ENCODE assay signal across 8 cellular contexts in the genomic region with DNA sequence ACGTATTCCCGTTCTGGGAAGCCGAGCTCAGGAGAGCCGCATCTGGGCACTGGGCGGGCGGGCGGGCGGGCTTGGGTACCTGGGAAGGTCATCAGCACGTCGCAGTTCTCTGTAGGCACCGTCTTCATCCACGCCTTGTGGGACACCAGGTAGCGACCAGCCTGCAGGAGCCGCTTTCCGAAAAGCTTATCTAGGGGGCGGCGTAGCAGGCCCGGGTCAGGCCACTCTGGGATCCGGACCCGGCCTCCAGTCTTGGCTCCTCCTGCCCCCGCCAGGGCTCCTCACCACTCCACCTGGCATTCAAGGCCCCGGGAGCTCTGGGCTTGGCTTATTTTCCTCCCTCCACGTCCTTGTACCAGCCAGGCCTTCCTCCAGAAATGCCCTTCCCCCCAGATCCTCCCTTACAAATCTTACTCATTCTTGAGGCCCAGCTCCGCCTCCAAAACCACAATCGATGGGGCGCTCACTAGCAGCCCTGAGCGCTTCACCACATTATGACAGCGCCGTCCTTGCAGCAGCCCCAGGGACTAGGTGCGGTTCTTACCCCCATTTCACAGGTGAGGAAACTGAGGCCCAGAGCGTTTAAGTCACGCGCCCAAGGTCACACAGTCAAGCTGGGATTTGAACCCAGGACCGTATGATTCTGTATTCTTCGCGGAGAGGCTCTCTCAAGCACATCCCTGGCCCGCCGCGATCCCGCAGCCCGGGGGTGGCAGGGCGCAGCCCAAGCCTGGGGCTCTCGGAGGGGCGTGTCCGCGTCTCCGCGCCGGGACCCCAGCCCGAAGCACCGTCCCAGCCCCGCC. TPM values are rescaled to one million over a fixed set of nuclear protein-coding genes. Genes with fewer than 3 reads are reported as not detected.
DNase-seq lines count a peak whose midpoint lies in the region; FAIRE-seq lines count a peak whose summit lies in the region.

No MANE protein-coding gene starts in this region.

- no peaks in the 10 kb centered on the region for H3K27me3 ChIP-seq in small intestine (ENCODE audit: control insufficient read depth in 2 of 2, insufficient read depth in 2 of 2, low read length in 2 of 2)

- no peak for FAIRE-seq in small intestine (lab: Jason Lieb, UNC)

- no peaks in the 10 kb centered on the region for H3K9me3 ChIP-seq in small intestine (ENCODE audit: control insufficient read depth, low read depth)

- peak overlapping the region in 1 of 2 donors; percentile 56 for H3K27ac ChIP-seq in small intestine (ENCODE audit: low read depth in 1 of 2, low read length in 1 of 2)

- H3K4me1 ChIP-seq in small intestine (ENCODE audit: control insufficient read depth in 2 of 2, insufficient read depth in 1 of 2, low read depth in 1 of 2, low read length in 1 of 2), result peaks cover 9 to 10% of the 10 kb centered on the region in 2 donors

- H3K36me3 ChIP-seq in small intestine (ENCODE audit: control insufficient read depth in 2 of 2, insufficient read depth in 2 of 2, low read length in 2 of 2), result no peaks in the 10 kb centered on the region

- DNase-seq in activated gamma-delta T cell treated with Interleukin-2 at 50 U/mL for 16 hours, result peak; percentile 67
- no peak for DNase-seq in activated gamma-delta T cell (lab: John Stamatoyannopoulos, UW)
- peak; percentile 81 for DNase-seq in RPMI8226
- peak; percentile 62 for DNase-seq in activated gamma-delta T cell treated with anti-CD3 and anti-CD28 coated beads, Interleukin-2, amount 50 U/mL, for 16 hours (ENCODE audit: low read depth)
- DNase-seq in head of caudate nucleus, result peak in 28 of 42 donors; percentile 17 to 79 (median 44)
- peak; percentile 54 for DNase-seq in small intestine
- no peak for DNase-seq in COR-L47 (lab: John Stamatoyannopoulos, UW)
- DNase-seq in NCI-H524 (lab: John Stamatoyannopoulos, UW), result no peak

- intact Hi-C loops in head of caudate nucleus (cut with DNase I), result no loop called here

- peak overlapping the region; percentile 48 to 71 for H3K4me3 ChIP-seq in small intestine (ENCODE audit: low read depth in 1 of 2, low read length in 2 of 2)

- WGBS in small intestine, 3 donors, result 28 to 39% (median 35%) methylated on average over 41 to 52 of the region's 52 CpGs

RNA-seq across cellular contexts. Expression of gene ANO8, which starts 0.8 kb away (rescaled TPM):
- polyA plus RNA-seq in small intestine, result 1 to 10 TPM; 1.9 to 5.1 (median 4.1) TPM

RNA-seq across cellular contexts. Expression of gene GTPBP3, which starts 3.5 kb away (rescaled TPM):
- 10 to 100 TPM in 1 of 3 donors, 1 to 10 TPM in 2; 9.2 to 12.6 (median 9.2) TPM for polyA plus RNA-seq in small intestine

RNA-seq across cellular contexts. Expression of gene DDA1, which starts 24.4 kb away (rescaled TPM):
- 10 to 100 TPM; 48.6 to 57.5 (median 49.2) TPM for polyA plus RNA-seq in small intestine

RNA-seq across cellular contexts. Expression of gene MRPL34, which starts 28.1 kb away (rescaled TPM):
- polyA plus RNA-seq in small intestine, result 100 to 1,000 TPM; 199 to 404 (median 356) TPM

RNA-seq across cellular contexts. Expression of gene ABHD8, which starts 30.6 kb away (rescaled TPM):
- 1 to 10 TPM; 2.2 to 5.1 (median 3.5) TPM for polyA plus RNA-seq in small intestine

Comparison
In these comparisons a context has a peak if more than half of its experiments do, and no peak if none do; other contexts are left out.
1. DNase-seq: peak in activated gamma-delta T cell treated with Interleukin-2 at 50 U/mL for 16 hours (single experiment), RPMI8226 (single experiment), activated gamma-delta T cell treated with anti-CD3 and anti-CD28 coated beads, Interleukin-2, amount 50 U/mL, for 16 hours (single experiment), head of caudate nucleus (28 of 42) and small intestine (single experiment); none in activated gamma-delta T cell (single experiment), COR-L47 (single experiment) and NCI-H524 (0 of 2).